In the genomic region with DNA sequence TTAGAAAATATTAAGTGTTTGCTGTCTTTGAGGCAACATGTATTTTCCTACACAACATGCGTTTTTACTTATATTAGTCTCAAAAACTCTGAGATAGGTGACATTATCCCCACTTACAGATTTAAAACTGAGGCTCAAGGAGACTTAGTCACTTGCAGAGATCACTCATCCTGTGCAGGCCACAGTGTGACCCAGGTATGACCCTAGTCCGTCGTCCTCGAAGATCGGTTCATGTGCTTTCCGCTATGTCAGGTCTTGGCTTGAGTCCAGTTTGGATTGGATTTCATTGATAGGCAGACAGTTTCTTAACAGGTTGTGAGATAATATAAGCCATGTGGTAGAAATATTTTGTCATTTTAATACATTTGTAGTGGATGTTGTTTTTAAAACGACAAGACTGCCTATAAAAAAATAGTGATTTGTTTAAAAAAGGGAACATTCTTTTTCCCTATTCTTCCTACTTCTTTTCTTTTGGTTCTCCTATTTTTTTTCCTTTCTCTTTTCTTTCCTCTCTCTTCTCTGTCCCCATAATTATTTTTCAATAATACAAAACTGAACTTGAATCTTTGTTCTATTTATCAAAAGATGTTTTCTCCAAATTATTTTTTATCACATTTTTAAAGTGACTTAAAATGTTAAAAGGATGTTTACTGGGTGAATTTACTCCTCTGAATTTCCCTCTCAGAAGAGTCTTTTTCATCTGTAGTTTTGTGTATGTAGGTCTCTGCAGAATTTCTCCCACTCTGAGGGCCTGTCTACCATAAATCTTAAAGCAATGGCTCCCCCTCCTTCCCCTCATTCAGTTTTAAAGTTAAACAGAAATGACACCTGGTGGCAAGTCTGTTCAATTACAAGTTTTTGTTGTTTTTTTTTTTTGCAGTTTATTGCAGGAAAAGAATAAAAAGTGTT, we compare ENCODE assay signal across 8 cellular contexts.
A peak's percentile ranks its signal among the peaks of the same experiment; 100 is the strongest.
DNase-seq lines count a peak whose midpoint lies in the region; ATAC-seq, FAIRE-seq and TF ChIP-seq lines count a peak whose summit lies in the region.

No MANE protein-coding gene starts in this region.

- H3K9me3 Mint-ChIP-seq in CD4-positive, alpha-beta memory T cell: no peaks in the 10 kb centered on the region
- no peaks in the 10 kb centered on the region for H3K9me3 Mint-ChIP-seq in type B pancreatic cell

- H3K36me3 Mint-ChIP-seq in CD4-positive, alpha-beta memory T cell: peaks cover 0 to 2% of the 10 kb centered on the region in 2 donors
- H3K36me3 Mint-ChIP-seq in type B pancreatic cell: no peaks in the 10 kb centered on the region

- peaks cover 0 to 2% (median under 1%) of the 10 kb centered on the region in 4 donors for H3K4me1 Mint-ChIP-seq in CD4-positive, alpha-beta memory T cell
- H3K4me1 Mint-ChIP-seq in type B pancreatic cell (ENCODE audit: unreplicated experiment): peaks cover 6% of the 10 kb centered on the region

- DNase-seq in CD4-positive, alpha-beta memory T cell: peak in 4 of 5 donors; percentile 16 to 29 (median 28)
- DNase-seq in H4 (ENCODE audit: low spot score) (peak; percentile 22), NCI-H526 (lab: John Stamatoyannopoulos, UW) (peak; percentile 33 to 80), brain microvascular endothelial cell (peak; percentile 86), kidney (no peak), type B pancreatic cell (ENCODE audit: extremely low spot score, unreplicated experiment) (no peak), cortex of kidney (lab: John Stamatoyannopoulos, UW) (no peak)

- no peaks in the 10 kb centered on the region for H3K27me3 Mint-ChIP-seq in CD4-positive, alpha-beta memory T cell
- no peaks in the 10 kb centered on the region for H3K27me3 Mint-ChIP-seq in type B pancreatic cell

- no peak overlapping the region for H3K9ac ChIP-seq in kidney (ENCODE audit: low read length in 2 of 2)

- no peak overlapping the region for H3K27ac Mint-ChIP-seq in CD4-positive, alpha-beta memory T cell
- H3K27ac Mint-ChIP-seq in type B pancreatic cell: no peak overlapping the region

- no peak for ATAC-seq in GM18498 (IDR thresholded peaks at IDR 0.05; ENCODE audit: unreplicated experiment)

- no peaks in the 10 kb centered on the region for H3K36me3 ChIP-seq in CD4-positive, alpha-beta memory T cell (ENCODE audit: insufficient read depth, low read length)
- H3K36me3 ChIP-seq in brain microvascular endothelial cell (replicated peaks) (no peaks in the 10 kb centered on the region), kidney (ENCODE audit: control insufficient read depth in 1 of 2, insufficient read depth in 2 of 2, low read length in 2 of 2) (peaks cover 2 to 3% of the 10 kb centered on the region in 2 donors)

- intact Hi-C loops in CD4-positive, alpha-beta memory T cell (cut with micrococcal nuclease): loop anchor here (1.0 to 2.0 kb wide), 3 partner anchors 537 to 961 kb away; partner anchors contain the start of gene LRIG2
- intact Hi-C loops in kidney (cut with DNase I): no loop called here

- no peak overlapping the region for H3K4me3 Mint-ChIP-seq in CD4-positive, alpha-beta memory T cell
- no peak overlapping the region for H3K4me3 Mint-ChIP-seq in type B pancreatic cell

- no peak overlapping the region for H3K4me3 ChIP-seq in CD4-positive, alpha-beta memory T cell (ENCODE audit: low read length in 2 of 2)
- H3K4me3 ChIP-seq in brain microvascular endothelial cell (ENCODE audit: low read depth, low read length) (no peak overlapping the region), kidney (ENCODE audit: low read length in 2 of 2) (no peak overlapping the region)

- no peaks in the 10 kb centered on the region for H3K9me3 ChIP-seq in CD4-positive, alpha-beta memory T cell (ENCODE audit: control insufficient read depth in 1 of 2, low read length in 2 of 2)
- H3K9me3 ChIP-seq in kidney (ENCODE audit: control insufficient read depth in 1 of 2, low read length in 2 of 2): no peaks in the 10 kb centered on the region

- POLR2A ChIA-PET in CD4-positive, alpha-beta memory T cell (lab: Charles Lee; ENCODE audit: partially characterized antibody): interaction anchor here (0.6 kb wide), 1 partner anchor 262 kb away, joined by 3 read pairs; no protein-coding TSS in a partner anchor

- peak; percentile 72 for FAIRE-seq in kidney (lab: Jason Lieb, UNC)

- in situ Hi-C loops in brain microvascular endothelial cell (cut with HindIII; ENCODE audit: low pct_ligation_motif_present, low sequenced_read_pairs): no loop called here

- no peaks in the 10 kb centered on the region for H3K27me3 ChIP-seq in CD4-positive, alpha-beta memory T cell (ENCODE audit: insufficient read depth, low read length)
- H3K27me3 ChIP-seq in brain microvascular endothelial cell (replicated peaks): no peaks in the 10 kb centered on the region

- CTCF ChIA-PET in CD4-positive, alpha-beta memory T cell (lab: Charles Lee; ENCODE audit: partially characterized antibody): interaction anchor here (0.7 to 7.8 kb wide), 9 partner anchors 10 to 961 kb away, joined by 3 to 75 read pairs (median 4); partner anchors contain the start of genes LRIG2 and PPM1J

- no peaks in the 10 kb centered on the region for H3K4me1 ChIP-seq in CD4-positive, alpha-beta memory T cell (ENCODE audit: insufficient read depth, low read length)
- peaks cover 0 to 2% of the 10 kb centered on the region in 2 donors for H3K4me1 ChIP-seq in kidney (ENCODE audit: control insufficient read depth in 1 of 2, insufficient read depth in 1 of 2, low read depth in 1 of 2, low read length in 2 of 2)

- no peak overlapping the region for H3K27ac ChIP-seq in CD4-positive, alpha-beta memory T cell (ENCODE audit: low read depth, low read length)
- no peak overlapping the region for H3K27ac ChIP-seq in brain microvascular endothelial cell
- H3K27ac ChIP-seq in kidney (ENCODE audit: low read depth in 2 of 2, low read length in 2 of 2): no peak overlapping the region

- TF ChIP-seq CTCF in brain microvascular endothelial cell (IDR thresholded peaks at IDR 0.05; ENCODE audit: low read depth, low read length, missing control alignments): peak; percentile 40
- peak; percentile 57 for TF ChIP-seq CTCF in kidney (IDR thresholded peaks at IDR 0.05; ENCODE audit: borderline replicate concordance, extremely low read depth, insufficient read depth)
- peak; percentile 80 for TF ChIP-seq CTCF in type B pancreatic cell (conservative IDR thresholded peaks at IDR 0.05)

Comparison
In these comparisons a context has a peak if more than half of its experiments do, and no peak if none do; other contexts are left out.
1. DNase-seq: peak in CD4-positive, alpha-beta memory T cell (4 of 5), H4 (single experiment), NCI-H526 (2 of 2) and brain microvascular endothelial cell (single experiment); none in kidney (single experiment), type B pancreatic cell (single experiment) and cortex of kidney (single experiment).
2. Peak in every context shown above with its lines, with median percentiles within 50 percentile points of each other: CTCF ChIP-seq.